In the genomic region with DNA sequence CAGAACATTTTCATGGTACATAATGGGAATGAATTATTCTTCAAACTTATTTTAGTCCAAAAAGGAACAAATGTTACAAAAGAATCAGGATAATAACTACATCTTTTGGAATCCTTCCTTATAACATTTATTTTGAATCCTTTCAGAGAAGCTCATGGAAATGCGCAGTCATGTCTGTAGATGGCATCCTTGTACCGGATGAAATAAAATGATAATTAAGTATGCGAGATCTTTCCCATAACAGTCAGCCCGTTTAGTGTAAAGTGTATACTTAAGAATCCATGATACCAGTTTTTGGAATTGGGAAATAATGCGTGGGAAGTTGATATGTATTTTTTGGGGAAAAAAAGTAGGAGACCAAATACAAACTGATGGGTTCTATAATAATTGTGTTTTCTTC, we compare ENCODE assay signal across 13 cellular contexts.
DNase-seq lines count a peak whose midpoint lies in the region; ATAC-seq and TF ChIP-seq lines count a peak whose summit lies in the region.
"Had no signal": no experiment of that assay in that cellular context is flagged by ENCODE, and none has a peak within 500 bp of the region (broad histone marks: within the 10 kb centered on the region; RNA-seq: fewer than 3 reads in every experiment).

No MANE protein-coding gene starts in this region.

- TF ChIP-seq CTCF in GM10266 (IDR thresholded peaks at IDR 0.05; ENCODE audit: control insufficient read depth, insufficient read depth, low read depth, missing control alignments), result peak; percentile 18
- peak; percentile 51 to 62 for TF ChIP-seq CTCF in brain (conservative IDR thresholded peaks at IDR 0.05)
- peak; percentile 68 for TF ChIP-seq CTCF in neural cell (IDR thresholded peaks at IDR 0.05; ENCODE audit: poor library complexity, severe bottlenecking)
- no peak for TF ChIP-seq CTCF in H9 (conservative IDR thresholded peaks at IDR 0.05)

- H3K79me1 ChIP-seq in H9 (ENCODE audit: insufficient read depth, low read depth, low read length, poor library complexity, severe bottlenecking), result no peaks in the 10 kb centered on the region

- H2BK5ac ChIP-seq in H9 (ENCODE audit: insufficient read length, low read length), result no peak overlapping the region

- no peak overlapping the region for H4K91ac ChIP-seq in H9 (ENCODE audit: insufficient read length, low read depth, low read length)

- no peak overlapping the region for H2BK15ac ChIP-seq in H9 (ENCODE audit: low read depth, low read length)

- H3K36me3 Mint-ChIP-seq in brain, result no peaks in the 10 kb centered on the region
- no peaks in the 10 kb centered on the region for H3K36me3 Mint-ChIP-seq in H9 (ENCODE audit: insufficient read depth in 1 of 3, low read depth in 3 of 3)
- H3K36me3 Mint-ChIP-seq: activated naive CD8-positive, alpha-beta T cell treated with anti-CD3 and anti-CD28 coated beads for 36 hours had no signal

- no peak overlapping the region for H3K56ac ChIP-seq in H9 (ENCODE audit: insufficient read length, low read depth, low read length)

- no peak overlapping the region for H4K5ac ChIP-seq in H9 (ENCODE audit: insufficient read length, low read depth, low read length)

- H3K9me3 ChIP-seq in neural cell (ENCODE audit: low read length), result no peaks in the 10 kb centered on the region
- H3K9me3 ChIP-seq in H9 (ENCODE audit: control insufficient read depth, low read depth, low read length), result no peaks in the 10 kb centered on the region
- H3K9me3 ChIP-seq: esophagus squamous epithelium had no signal

- H3K27me3 ChIP-seq in neural cell (ENCODE audit: insufficient read depth, low read depth, low read length), result no peaks in the 10 kb centered on the region
- no peaks in the 10 kb centered on the region for H3K27me3 ChIP-seq in H9 (ENCODE audit: insufficient read depth, low read length)
- H3K27me3 ChIP-seq: esophagus squamous epithelium had no signal

- H3K23me2 ChIP-seq in H9 (ENCODE audit: insufficient read length, low read depth, low read length, poor library complexity, severe bottlenecking), result no peaks in the 10 kb centered on the region

- H3T11ph ChIP-seq in H9 (ENCODE audit: low read length), result no peak overlapping the region

- no peaks in the 10 kb centered on the region for H3K9me2 ChIP-seq in neural cell (ENCODE audit: insufficient read depth, low read length)

- H3K4me3 ChIP-seq in neural cell (ENCODE audit: low read length), result no peak overlapping the region
- H3K4me3 ChIP-seq: esophagus squamous epithelium had no signal

- H3K27ac ChIP-seq in neural cell (ENCODE audit: low read length), result no peak overlapping the region
- H3K27ac ChIP-seq in H9 (ENCODE audit: insufficient read length, low read depth, low read length), result no peak overlapping the region
- H3K27ac ChIP-seq: esophagus squamous epithelium had no signal

- no peak overlapping the region for H2BK120ac ChIP-seq in H9 (ENCODE audit: low read depth, low read length, poor library complexity, severe bottlenecking)

- no peak overlapping the region for H3K23ac ChIP-seq in H9 (ENCODE audit: insufficient read length, low read depth, low read length)

- no peak overlapping the region for H3K14ac ChIP-seq in H9 (ENCODE audit: insufficient read depth, low read length)

- H2AFZ ChIP-seq in neural cell (ENCODE audit: low read depth, low read length) (no peak overlapping the region), H9 (ENCODE audit: low read length) (no peak overlapping the region)

- H3K4me1 Mint-ChIP-seq in brain (peaks cover 40% of the 10 kb centered on the region), H9 (peaks cover 9 to 15% of the 10 kb centered on the region in 2 experiments; a peak in 3 of 4 replicates)
- H3K4me1 Mint-ChIP-seq: activated naive CD8-positive, alpha-beta T cell treated with anti-CD3 and anti-CD28 coated beads for 36 hours had no signal

- H3K36me3 ChIP-seq in neural cell (ENCODE audit: insufficient read depth, low read length), result no peaks in the 10 kb centered on the region
- H3K36me3 ChIP-seq: esophagus squamous epithelium had no signal

- H3K4ac ChIP-seq in H9 (ENCODE audit: low read depth, low read length), result no peak overlapping the region

- H3K4me3 Mint-ChIP-seq in brain (no peak overlapping the region), H9 (no peak overlapping the region)
- H3K4me3 Mint-ChIP-seq: activated naive CD8-positive, alpha-beta T cell treated with anti-CD3 and anti-CD28 coated beads for 36 hours had no signal

- no peak overlapping the region for H2BK20ac ChIP-seq in H9 (ENCODE audit: low read depth, low read length, poor library complexity, severe bottlenecking)

- no peak overlapping the region for H3K18ac ChIP-seq in H9 (ENCODE audit: insufficient read length, low read depth, low read length)

- peaks cover 2% of the 10 kb centered on the region for H3K27me3 Mint-ChIP-seq in brain
- H3K27me3 Mint-ChIP-seq in H9 (ENCODE audit: low read depth), result no peaks in the 10 kb centered on the region
- H3K27me3 Mint-ChIP-seq: activated naive CD8-positive, alpha-beta T cell treated with anti-CD3 and anti-CD28 coated beads for 36 hours had no signal

- 100% methylated on average over 1 of the region's 5 CpGs for WGBS in H9 (ENCODE audit: extremely low coverage, insufficient read length, low lambda C conversion rate)

- TF ChIP-seq RAD21 in neural cell (conservative IDR thresholded peaks at IDR 0.05), result peak; percentile 70

- H2AK5ac ChIP-seq in H9 (ENCODE audit: insufficient read length, low read length), result no peak overlapping the region

- no peak overlapping the region for H2BK12ac ChIP-seq in H9 (ENCODE audit: insufficient read length, low read depth, low read length)

- H3K4me2 ChIP-seq in neural cell (ENCODE audit: low read length) (no peak overlapping the region), H9 (ENCODE audit: insufficient read depth, insufficient read length, low read length) (no peak overlapping the region)

- H3K9ac ChIP-seq in neural cell (ENCODE audit: low read length), result no peak overlapping the region
- H3K9ac ChIP-seq in H9 (ENCODE audit: extremely low read depth, insufficient read length, low read length), result no peak overlapping the region

- DNase-seq in GM10266 (ENCODE audit: extremely low spot score) (no peak), NCI-H2227 (lab: John Stamatoyannopoulos, UW; ENCODE audit: unreplicated experiment) (peak; percentile 12), H9 (no peak)
- DNase-seq in stimulated activated CD4-positive, alpha-beta T cell treated with anti-CD3 and anti-CD28 coated beads, Interleukin-12 subunit alpha, Interleukin-12 subunit beta, amount 100 ng/mL, for 4 hours, result no peak
- DNase-seq: activated CD4-positive, CD25-positive, alpha-beta regulatory T cell; activated naive CD8-positive, alpha-beta T cell treated with anti-CD3 and anti-CD28 coated beads for 36 hours; esophagus squamous epithelium; GF-D8; NCI-H2081 treated with DMSO at 0.1 percent for 48 hours had no signal

- H4K20me1 ChIP-seq in neural cell (ENCODE audit: insufficient read depth) (no peaks in the 10 kb centered on the region), H9 (ENCODE audit: control insufficient read depth, insufficient read depth, insufficient read length) (no peaks in the 10 kb centered on the region)

- ATAC-seq in GM21390 (IDR thresholded peaks at IDR 0.05; ENCODE audit: unreplicated experiment), result no peak
- no peak for ATAC-seq in GM21423 (IDR thresholded peaks at IDR 0.05; ENCODE audit: unreplicated experiment)

- H4K8ac ChIP-seq in H9 (replicated peaks; ENCODE audit: insufficient read length, low read depth, low read length), result no peak overlapping the region

- H3K9me3 Mint-ChIP-seq in brain, result peaks cover 0 to 3% (median 0%) of the 10 kb centered on the region in 5 experiments
- no peaks in the 10 kb centered on the region for H3K9me3 Mint-ChIP-seq in H9
- H3K9me3 Mint-ChIP-seq: activated naive CD8-positive, alpha-beta T cell treated with anti-CD3 and anti-CD28 coated beads for 36 hours had no signal

- no peaks in the 10 kb centered on the region for H3F3A ChIP-seq in neural cell (ENCODE audit: insufficient read depth, low read length, poor library complexity, severe bottlenecking)

- peaks cover 1% of the 10 kb centered on the region; the same call in 1 of the 2 replicates for H3K4me1 ChIP-seq in H9 (ENCODE audit: insufficient read depth, low read length)
- H3K4me1 ChIP-seq: esophagus squamous epithelium had no signal

- H3K79me2 ChIP-seq in neural cell (replicated peaks; ENCODE audit: insufficient read depth, low read length), result no peaks in the 10 kb centered on the region
- no peaks in the 10 kb centered on the region for H3K79me2 ChIP-seq in H9 (ENCODE audit: insufficient read depth, low read length)

- H3K27ac Mint-ChIP-seq in brain (no peak overlapping the region), H9 (no peak overlapping the region)
- H3K27ac Mint-ChIP-seq: activated naive CD8-positive, alpha-beta T cell treated with anti-CD3 and anti-CD28 coated beads for 36 hours had no signal

- TF ChIP-seq EP300 in neural cell (conservative IDR thresholded peaks at IDR 0.05; ENCODE audit: poor library complexity, severe bottlenecking), result no peak

TF ChIP-seq in neural cell, 6 proteins besides CTCF, POLR2A, EP300 and RAD21:
- TF ChIP-seq SMC3 (conservative IDR thresholded peaks at IDR 0.05; ENCODE audit: poor library complexity) (peak; percentile 61), EZH2 (IDR thresholded peaks at IDR 0.05; ENCODE audit: borderline replicate concordance, insufficient read depth, low read length, poor library complexity, severe bottlenecking) (no peak)
